In genomic region chr1:6355621-6356020, GRCh38 we compare ENCODE assay signal across 1 cellular context.
A peak's percentile ranks its signal among the peaks of the same experiment; 100 is the strongest.
TF ChIP-seq lines count a peak whose summit lies in the region.

No MANE protein-coding gene starts in this region.

TF ChIP-seq in HepG2, 621 proteins besides CTCF, POLR2A, EP300 and RAD21:
- peak; percentile 12; the same call in 1 of the 2 replicates for TF ChIP-seq ZBTB33 (CRISPR knock-in tag; IDR thresholded peaks at IDR 0.05)
- no peak for TF ChIP-seq MBNL3 (CRISPR knock-in tag; conservative IDR thresholded peaks at IDR 0.05)
